ENCODE assay signal across 16 cellular contexts in the genomic region with DNA sequence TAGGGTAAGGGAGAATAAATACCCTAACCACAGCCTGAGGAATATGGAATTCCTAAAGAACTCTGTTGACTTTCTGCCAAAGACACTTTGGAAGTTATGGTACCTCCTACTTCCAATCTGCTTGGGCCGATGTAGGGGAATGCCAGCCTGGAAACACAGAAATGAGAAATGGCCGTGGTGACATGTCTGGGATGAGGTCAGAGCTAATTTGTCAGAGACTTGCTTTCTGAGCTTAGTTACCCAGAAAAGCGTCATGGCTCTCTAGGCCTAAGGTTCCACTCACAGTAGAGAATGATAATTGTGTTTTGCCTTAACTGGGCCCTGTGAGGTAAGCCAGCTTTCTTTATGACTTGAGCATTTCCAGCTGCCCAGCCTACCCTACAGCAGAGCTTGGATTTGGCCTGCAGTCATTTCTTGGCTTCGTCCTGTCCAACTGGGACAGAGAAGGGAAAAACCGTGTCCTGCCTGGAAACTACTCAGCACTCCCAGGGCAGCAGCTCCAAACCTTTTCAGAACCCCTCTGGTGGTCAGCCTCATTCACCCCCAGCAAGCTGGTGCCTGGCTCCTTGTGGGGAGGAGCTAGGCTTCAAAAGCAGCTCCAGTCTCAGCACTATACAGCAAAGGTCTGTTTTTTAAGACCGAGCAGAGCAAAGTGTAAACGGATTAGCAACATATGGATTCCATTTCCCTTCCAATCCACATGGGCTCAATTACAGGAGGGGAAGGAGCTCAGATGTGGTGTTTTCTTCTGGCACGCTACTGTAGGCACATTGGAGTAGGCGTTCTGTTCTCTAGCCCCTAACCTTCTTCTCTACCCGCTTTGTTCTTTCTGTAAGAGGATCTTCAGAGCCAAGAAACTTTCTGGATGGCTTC.
DNase-seq lines count a peak whose midpoint lies in the region; TF ChIP-seq lines count a peak whose summit lies in the region.
"Had no signal": no experiment of that assay in that cellular context is flagged by ENCODE, and none has a peak within 500 bp of the region (broad histone marks: within the 10 kb centered on the region; RNA-seq: fewer than 3 reads in every experiment).

No MANE protein-coding gene starts in this region.

- H3K4me1 Mint-ChIP-seq in activated T-cell treated with anti-CD3 and anti-CD28 coated beads, Interleukin-2, amount 50 U/mL, for 24 hours (ENCODE audit: low read depth): no peaks in the 10 kb centered on the region
- H3K4me1 Mint-ChIP-seq: activated naive CD8-positive, alpha-beta T cell treated with anti-CD3 and anti-CD28 coated beads, Interleukin-2, amount 10 ng/mL, durations not matched to agents 7 days and 5 days had no signal

- DNase-seq in GM04504 (ENCODE audit: low read depth): peak; percentile 41
- DNase-seq in ascending aorta (ENCODE audit: low spot score in 2 of 2): no peak
- peak; percentile 22 for DNase-seq in left ventricle myocardium inferior
- no peak for DNase-seq in stomach
- DNase-seq in NCI-H187 (lab: John Stamatoyannopoulos, UW): no peak
- no peak for DNase-seq in activated naive CD4-positive, alpha-beta T cell treated with Interleukin-2 at 50 U/mL for 16 hours
- DNase-seq in activated T-cell treated with anti-CD3 and anti-CD28 coated beads, Interleukin-2, amount 50 U/mL, for 24 hours: no peak
- no peak for DNase-seq in NCI-H2107 treated with DMSO at 0.1 percent for 48 hours (lab: John Stamatoyannopoulos, UW; ENCODE audit: unreplicated experiment)
- DNase-seq: activated B cell treated with CpG ODN at 0.5 μM for 24 hours; activated naive CD8-positive, alpha-beta T cell treated with anti-CD3 and anti-CD28 coated beads, Interleukin-2, amount 10 ng/mL, durations not matched to agents 7 days and 5 days; cortex of kidney; DMS79 treated with DMSO at 0.1 percent for 48 hours; NCI-H1048 had no signal

- H3K9me3 ChIP-seq in ascending aorta: no peaks in the 10 kb centered on the region
- H3K9me3 ChIP-seq in left ventricle myocardium inferior (replicated peaks): no peaks in the 10 kb centered on the region
- H3K9me3 ChIP-seq in stomach: no peaks in the 10 kb centered on the region
- H3K9me3 ChIP-seq: ovary had no signal

- H3K4me3 ChIP-seq in ascending aorta: no peak overlapping the region
- H3K4me3 ChIP-seq in left ventricle myocardium inferior: no peak overlapping the region
- H3K4me3 ChIP-seq in stomach: no peak overlapping the region
- H3K4me3 ChIP-seq: BLaER1 treated with 17β-estradiol and CSF1 and Interleukin-3, amounts not matched to agents 10 nM and 100 nM; ovary had no signal

- H3K27me3 ChIP-seq in ascending aorta (no peaks in the 10 kb centered on the region), left ventricle myocardium inferior (ENCODE audit: low read depth) (no peaks in the 10 kb centered on the region), stomach (no peaks in the 10 kb centered on the region)
- H3K27me3 ChIP-seq: ovary had no signal

- H3K4me1 ChIP-seq in ascending aorta (no peaks in the 10 kb centered on the region), left ventricle myocardium inferior (peaks cover 6% of the 10 kb centered on the region), stomach (peaks cover 0 to 4% (median 0%) of the 10 kb centered on the region in 4 donors)
- H3K4me1 ChIP-seq: BLaER1 treated with 17β-estradiol and CSF1 and Interleukin-3, amounts not matched to agents 10 nM and 100 nM had no signal

- H3K27ac ChIP-seq in ascending aorta: peak overlapping the region; percentile 26 to 54
- peak overlapping the region; percentile 46 for H3K27ac ChIP-seq in left ventricle myocardium inferior (replicated peaks)
- H3K27ac ChIP-seq in stomach: peak overlapping the region in 3 of 5 donors; percentile 16 to 77 (median 66)
- H3K27ac ChIP-seq: BLaER1 treated with 17β-estradiol and CSF1 and Interleukin-3, amounts not matched to agents 10 nM and 100 nM; ovary had no signal

- H3K9me3 Mint-ChIP-seq in activated T-cell treated with anti-CD3 and anti-CD28 coated beads, Interleukin-2, amount 50 U/mL, for 24 hours: no peaks in the 10 kb centered on the region
- H3K9me3 Mint-ChIP-seq: activated B cell treated with CpG ODN at 0.5 μM for 24 hours; activated naive CD8-positive, alpha-beta T cell treated with anti-CD3 and anti-CD28 coated beads, Interleukin-2, amount 10 ng/mL, durations not matched to agents 7 days and 5 days; type B pancreatic cell had no signal

- H3K36me3 ChIP-seq in ascending aorta (no peaks in the 10 kb centered on the region), left ventricle myocardium inferior (no peaks in the 10 kb centered on the region), stomach (peaks cover 0 to 4% (median 0%) of the 10 kb centered on the region in 4 donors)
- H3K36me3 ChIP-seq: BLaER1 treated with 17β-estradiol and CSF1 and Interleukin-3, amounts not matched to agents 10 nM and 100 nM; ovary had no signal

- no peak for TF ChIP-seq POLR2A in stomach (IDR thresholded peaks at IDR 0.05)

- TF ChIP-seq CTCF in ascending aorta (IDR thresholded peaks at IDR 0.05): no peak
- TF ChIP-seq CTCF in left ventricle myocardium inferior (IDR thresholded peaks at IDR 0.05; ENCODE audit: borderline replicate concordance): no peak
- no peak for TF ChIP-seq CTCF in stomach (IDR thresholded peaks at IDR 0.05)

- no peak overlapping the region for H3K27ac Mint-ChIP-seq in activated T-cell treated with anti-CD3 and anti-CD28 coated beads, Interleukin-2, amount 50 U/mL, for 24 hours
- H3K27ac Mint-ChIP-seq: activated B cell treated with CpG ODN at 0.5 μM for 24 hours; activated naive CD8-positive, alpha-beta T cell treated with anti-CD3 and anti-CD28 coated beads, Interleukin-2, amount 10 ng/mL, durations not matched to agents 7 days and 5 days; type B pancreatic cell had no signal

- TF ChIP-seq EP300 in stomach (IDR thresholded peaks at IDR 0.05): no peak

- WGBS in stomach, 5 donors: 72 to 88% (median 83%) methylated on average over 8 to 10 of the region's 10 CpGs

- intact Hi-C loops in ascending aorta (cut with DNase I) (no loop called here), left ventricle myocardium inferior (cut with micrococcal nuclease) (no loop called here), stomach (cut with DNase I; ENCODE audit: low total_unique reads) (no loop called here)

- peaks cover 9% of the 10 kb centered on the region for H3K27me3 Mint-ChIP-seq in activated T-cell treated with anti-CD3 and anti-CD28 coated beads, Interleukin-2, amount 50 U/mL, for 24 hours
- H3K27me3 Mint-ChIP-seq: activated B cell treated with CpG ODN at 0.5 μM for 24 hours; activated naive CD8-positive, alpha-beta T cell treated with anti-CD3 and anti-CD28 coated beads, Interleukin-2, amount 10 ng/mL, durations not matched to agents 7 days and 5 days; type B pancreatic cell had no signal

- no peaks in the 10 kb centered on the region for H3K36me3 Mint-ChIP-seq in activated T-cell treated with anti-CD3 and anti-CD28 coated beads, Interleukin-2, amount 50 U/mL, for 24 hours (ENCODE audit: low read depth)
- H3K36me3 Mint-ChIP-seq: activated naive CD8-positive, alpha-beta T cell treated with anti-CD3 and anti-CD28 coated beads, Interleukin-2, amount 10 ng/mL, durations not matched to agents 7 days and 5 days; type B pancreatic cell had no signal

- no peak overlapping the region for H3K4me3 Mint-ChIP-seq in activated T-cell treated with anti-CD3 and anti-CD28 coated beads, Interleukin-2, amount 50 U/mL, for 24 hours
- H3K4me3 Mint-ChIP-seq: activated B cell treated with CpG ODN at 0.5 μM for 24 hours; activated naive CD8-positive, alpha-beta T cell treated with anti-CD3 and anti-CD28 coated beads, Interleukin-2, amount 10 ng/mL, durations not matched to agents 7 days and 5 days; type B pancreatic cell had no signal

Comparison
In these comparisons a context has a peak if more than half of its experiments do, and no peak if none do; other contexts are left out.
1. DNase-seq: peak in GM04504 (single experiment) and left ventricle myocardium inferior (single experiment); none in ascending aorta (0 of 2), stomach (single experiment), NCI-H187 (0 of 2), activated naive CD4-positive, alpha-beta T cell treated with Interleukin-2 at 50 U/mL for 16 hours (single experiment), activated T-cell treated with anti-CD3 and anti-CD28 coated beads, Interleukin-2, amount 50 U/mL, for 24 hours (single experiment) and NCI-H2107 treated with DMSO at 0.1 percent for 48 hours (single experiment).
2. Peak in every context shown above with its lines, with median percentiles within 50 percentile points of each other: H3K27ac ChIP-seq.